Comparison of ENCODE assay signal across 8 cellular contexts in genomic region chr2:127067620-127068350, GRCh38. TPM values are rescaled to one million over a fixed set of nuclear protein-coding genes. Genes with fewer than 3 reads are reported as not detected.
A peak's percentile ranks its signal among the peaks of the same experiment; 100 is the strongest.
DNase-seq lines count a peak whose midpoint lies in the region; ATAC-seq and TF ChIP-seq lines count a peak whose summit lies in the region.

No MANE protein-coding gene starts in this region.

- TF ChIP-seq POLR2A in sigmoid colon (IDR thresholded peaks at IDR 0.05), result no peak

- ATAC-seq in HG03342 (IDR thresholded peaks at IDR 0.05; ENCODE audit: unreplicated experiment), result peak; percentile 40

- H3K36me3 ChIP-seq in SU-DHL-6 (ENCODE audit: low read length) (no peaks in the 10 kb centered on the region), adipocyte (ENCODE audit: control insufficient read depth, insufficient read depth, low read length, severe bottlenecking) (peaks cover 31% of the 10 kb centered on the region), right atrium auricular region (no peaks in the 10 kb centered on the region), sigmoid colon (peaks cover 0 to 17% (median 4%) of the 10 kb centered on the region in 4 donors)

- intact Hi-C loops in sigmoid colon (cut with DNase I), result loop anchor here (5.0 to 10.0 kb wide), 2 partner anchors 40 to 337 kb away; partner anchors contain the start of gene BIN1

- H3K9me2 ChIP-seq in SU-DHL-6 (replicated peaks; ENCODE audit: insufficient read depth, low read length), result no peaks in the 10 kb centered on the region

- H3K4me2 ChIP-seq in SU-DHL-6 (ENCODE audit: low read depth, low read length, poor library complexity, severe bottlenecking), result no peak overlapping the region

- H4K20me1 ChIP-seq in SU-DHL-6 (ENCODE audit: low read depth, low read length), result no peaks in the 10 kb centered on the region

- no peaks in the 10 kb centered on the region for H3K27me3 ChIP-seq in SU-DHL-6 (ENCODE audit: low read length)
- H3K27me3 ChIP-seq in adipocyte (replicated peaks; ENCODE audit: control insufficient read depth, insufficient read depth, low read length), result no peaks in the 10 kb centered on the region
- no peaks in the 10 kb centered on the region for H3K27me3 ChIP-seq in right atrium auricular region
- H3K27me3 ChIP-seq in sigmoid colon, result no peaks in the 10 kb centered on the region

- H3K79me2 ChIP-seq in SU-DHL-6 (ENCODE audit: insufficient read depth, low read length), result no peaks in the 10 kb centered on the region

- H3K4me3 ChIP-seq in SU-DHL-6 (ENCODE audit: insufficient read depth, low read length, poor library complexity, severe bottlenecking), result no peak overlapping the region
- no peak overlapping the region for H3K4me3 ChIP-seq in adipocyte (ENCODE audit: low read length)
- H3K4me3 ChIP-seq in right atrium auricular region, result no peak overlapping the region
- no peak overlapping the region for H3K4me3 ChIP-seq in sigmoid colon

- TF ChIP-seq CTCF in GM10266 (IDR thresholded peaks at IDR 0.05; ENCODE audit: control insufficient read depth, insufficient read depth, low read depth, missing control alignments) (peak; percentile 78), SU-DHL-6 (IDR thresholded peaks at IDR 0.05; ENCODE audit: insufficient read depth, low read length, poor library complexity, severe bottlenecking) (peak; percentile 42), right atrium auricular region (IDR thresholded peaks at IDR 0.05) (peak; percentile 53 to 74), sigmoid colon (IDR thresholded peaks at IDR 0.05) (peak; percentile 59 to 79 (median 76))

- H3F3A ChIP-seq in SU-DHL-6 (ENCODE audit: insufficient read depth), result no peaks in the 10 kb centered on the region

- DNase-seq in GM10266 (ENCODE audit: extremely low spot score) (peak; percentile 74), adipocyte (ENCODE audit: low read depth) (peak; percentile 82), right atrium auricular region (ENCODE audit: low spot score) (peak; percentile 83), sigmoid colon (peak; percentile 87), NCI-H146 (lab: John Stamatoyannopoulos, UW) (no peak), NCI-H1105 treated with DMSO at 0.1 percent for 48 hours (lab: John Stamatoyannopoulos, UW) (no peak)

- H3K9ac ChIP-seq in SU-DHL-6 (ENCODE audit: low read length) (no peak overlapping the region), adipocyte (ENCODE audit: low read length) (peak overlapping the region; percentile 47)

- H3K4me1 ChIP-seq in adipocyte (ENCODE audit: control insufficient read depth, insufficient read depth, low read length) (peaks cover 42% of the 10 kb centered on the region), right atrium auricular region (peaks cover 4 to 30% of the 10 kb centered on the region in 2 donors), sigmoid colon (peaks cover 0 to 29% (median 22%) of the 10 kb centered on the region in 4 donors)

- no peak overlapping the region for H2AFZ ChIP-seq in SU-DHL-6 (ENCODE audit: low read depth, low read length, severe bottlenecking)

- H3K27ac ChIP-seq in SU-DHL-6 (ENCODE audit: low read depth, low read length) (no peak overlapping the region), right atrium auricular region (peak overlapping the region; percentile 50 to 51), sigmoid colon (peak overlapping the region; percentile 29 to 64 (median 42))

- no peaks in the 10 kb centered on the region for H3K9me3 ChIP-seq in SU-DHL-6 (ENCODE audit: insufficient read depth, low read length)
- no peaks in the 10 kb centered on the region for H3K9me3 ChIP-seq in adipocyte (ENCODE audit: control insufficient read depth, low read length)
- H3K9me3 ChIP-seq in right atrium auricular region, result no peaks in the 10 kb centered on the region
- H3K9me3 ChIP-seq in sigmoid colon, result no peaks in the 10 kb centered on the region

- WGBS in sigmoid colon, 2 donors, result 45 to 53% methylated on average over 19 of the region's 19 CpGs

- no peak for TF ChIP-seq EP300 in sigmoid colon (IDR thresholded peaks at IDR 0.05)

RNA-seq across cellular contexts. Expression of gene BIN1, which starts 39.2 kb away (rescaled TPM):
- total RNA-seq in right atrium auricular region (10 to 100 TPM in 1 of 2 donors, 1 to 10 TPM in 1; 7.6 to 15.3 TPM), sigmoid colon (10 to 100 TPM; 36.1 to 57.9 (median 43.2) TPM)
- polyA plus RNA-seq in sigmoid colon, result 10 to 100 TPM; 20.3 to 52.9 (median 34.8) TPM

Comparison
In these comparisons a context has a peak if more than half of its experiments do, and no peak if none do; other contexts are left out.
1. DNase-seq: peak in GM10266 (single experiment), adipocyte (single experiment), right atrium auricular region (single experiment) and sigmoid colon (single experiment); none in NCI-H146 (single experiment) and NCI-H1105 treated with DMSO at 0.1 percent for 48 hours (single experiment).
2. Peak in every context shown above with its lines, with median percentiles within 50 percentile points of each other: CTCF ChIP-seq.